Comparison of ENCODE assay signal across 17 cellular contexts in genomic region chr6:20159781-20160540, GRCh38. TPM values are rescaled to one million over a fixed set of nuclear protein-coding genes. Genes with fewer than 3 reads are reported as not detected.
DNase-seq lines count a peak whose midpoint lies in the region; ATAC-seq and TF ChIP-seq lines count a peak whose summit lies in the region.
"Had no signal": no experiment of that assay in that cellular context is flagged by ENCODE, and none has a peak within 500 bp of the region (broad histone marks: within the 10 kb centered on the region; RNA-seq: fewer than 3 reads in every experiment).

No MANE protein-coding gene starts in this region.

- no peak for DNase-seq in H9
- DNase-seq in caudate nucleus (lab: John Stamatoyannopoulos, UW): no peak
- DNase-seq in left lobe of liver (ENCODE audit: low spot score): no peak
- DNase-seq in superior temporal gyrus (ENCODE audit: extremely low spot score): peak; percentile 63
- no peak for DNase-seq in SHP77 (lab: John Stamatoyannopoulos, UW)
- DNase-seq in KG1 (lab: John Stamatoyannopoulos, UW): no peak
- DNase-seq in NCI-H1417 (lab: John Stamatoyannopoulos, UW): no peak
- DNase-seq: activated gamma-delta T cell; brain microvascular endothelial cell; NCI-H748 treated with DMSO at 0.1 percent for 48 hours; nephron progenitor cell; stimulated activated CD4-positive, alpha-beta T cell treated with anti-CD3 and anti-CD28 coated beads, Interleukin-2, amount 100 ng/mL, for 24 hours had no signal

- no peak overlapping the region for H2BK5ac ChIP-seq in H9 (ENCODE audit: insufficient read length, low read length)

- H4K5ac ChIP-seq in H9 (ENCODE audit: insufficient read length, low read depth, low read length): no peak overlapping the region

- no peaks in the 10 kb centered on the region for H3K23me2 ChIP-seq in H9 (ENCODE audit: insufficient read length, low read depth, low read length, poor library complexity, severe bottlenecking)

- H3K27ac ChIP-seq in H9 (ENCODE audit: insufficient read length, low read depth, low read length) (no peak overlapping the region), caudate nucleus (ENCODE audit: low read depth, low read length) (peak overlapping the region; percentile 22)
- H3K27ac ChIP-seq: brain microvascular endothelial cell, right atrium auricular region, VCaP had no signal

- H3K79me1 ChIP-seq in H9 (ENCODE audit: insufficient read depth, low read depth, low read length, poor library complexity, severe bottlenecking): peaks cover 3% of the 10 kb centered on the region

- H3K27me3 Mint-ChIP-seq in H9 (ENCODE audit: low read depth): peaks cover 1% of the 10 kb centered on the region; the same call in 1 of the 2 replicates

- no peak overlapping the region for H2BK20ac ChIP-seq in H9 (ENCODE audit: low read depth, low read length, poor library complexity, severe bottlenecking)

- H3K4me3 Mint-ChIP-seq in H9: no peak overlapping the region
- H3K4me3 Mint-ChIP-seq: nephron progenitor cell had no signal

- no peak for TF ChIP-seq CTCF in H9 (conservative IDR thresholded peaks at IDR 0.05)

- no peak overlapping the region for H4K8ac ChIP-seq in H9 (replicated peaks; ENCODE audit: insufficient read length, low read depth, low read length)

- no peak overlapping the region for H2AFZ ChIP-seq in H9 (ENCODE audit: low read length)

- peak; percentile 24 for ATAC-seq in left lobe of liver
- ATAC-seq in activated CD4-positive, CD25-positive, alpha-beta regulatory T cell treated with anti-CD3 and anti-CD28 coated beads, Interleukin-2, amount 50 U/mL, for 24 hours: no peak

- H3K36me3 Mint-ChIP-seq in H9 (ENCODE audit: insufficient read depth in 1 of 3, low read depth in 3 of 3): no peaks in the 10 kb centered on the region; a peak in 1 of 7 replicates

- H3K4me1 ChIP-seq in H9 (ENCODE audit: insufficient read depth, low read length): peaks cover 9% of the 10 kb centered on the region; the same call in 1 of the 2 replicates
- H3K4me1 ChIP-seq: right atrium auricular region had no signal

- no peak overlapping the region for H2BK15ac ChIP-seq in H9 (ENCODE audit: low read depth, low read length)

- H3K27ac Mint-ChIP-seq in H9: peak overlapping the region in 2 of 3 experiments; percentile 24 to 44; a peak in 3 of 7 replicates
- H3K27ac Mint-ChIP-seq: nephron progenitor cell had no signal

- H3K56ac ChIP-seq in H9 (ENCODE audit: insufficient read length, low read depth, low read length): no peak overlapping the region

- no peak overlapping the region for H3K4me2 ChIP-seq in H9 (ENCODE audit: insufficient read depth, insufficient read length, low read length)

- no peaks in the 10 kb centered on the region for H3K9me3 ChIP-seq in H9 (ENCODE audit: control insufficient read depth, low read depth, low read length)
- H3K9me3 ChIP-seq: right atrium auricular region, suprapubic skin had no signal

- no peak overlapping the region for H3K23ac ChIP-seq in H9 (ENCODE audit: insufficient read length, low read depth, low read length)

- no peak overlapping the region for H3K18ac ChIP-seq in H9 (ENCODE audit: insufficient read length, low read depth, low read length)

- no peak overlapping the region for H3K4ac ChIP-seq in H9 (ENCODE audit: low read depth, low read length)

- no peak overlapping the region for H2BK12ac ChIP-seq in H9 (ENCODE audit: insufficient read length, low read depth, low read length)

- 0 out of 5 replicates have a peak, but pooled peaks cover 0 to 2% of the 10 kb centered on the region in 2 experiments for H3K9me3 Mint-ChIP-seq in H9
- H3K9me3 Mint-ChIP-seq: nephron progenitor cell had no signal

- H3K9ac ChIP-seq in H9 (ENCODE audit: extremely low read depth, insufficient read length, low read length): no peak overlapping the region

- H3K27me3 ChIP-seq in H9 (ENCODE audit: insufficient read depth, low read length): no peaks in the 10 kb centered on the region
- H3K27me3 ChIP-seq: brain microvascular endothelial cell, right atrium auricular region, suprapubic skin had no signal

- H3K79me2 ChIP-seq in H9 (ENCODE audit: insufficient read depth, low read length): no peaks in the 10 kb centered on the region; the same call in 1 of the 2 replicates

- H2AK5ac ChIP-seq in H9 (ENCODE audit: insufficient read length, low read length): no peak overlapping the region

- WGBS in H9 (ENCODE audit: extremely low coverage, insufficient read length, low lambda C conversion rate): no CpG with 5 or more reads among the region's 5 CpGs

- H3K14ac ChIP-seq in H9 (ENCODE audit: insufficient read depth, low read length): no peak overlapping the region

- peaks cover 17 to 28% of the 10 kb centered on the region in 2 experiments for H3K4me1 Mint-ChIP-seq in H9
- H3K4me1 Mint-ChIP-seq: nephron progenitor cell had no signal

- no peak overlapping the region for H3T11ph ChIP-seq in H9 (ENCODE audit: low read length)

- no peaks in the 10 kb centered on the region for H4K20me1 ChIP-seq in H9 (ENCODE audit: control insufficient read depth, insufficient read depth, insufficient read length)

- H2BK120ac ChIP-seq in H9 (ENCODE audit: low read depth, low read length, poor library complexity, severe bottlenecking): no peak overlapping the region

- no peak overlapping the region for H4K91ac ChIP-seq in H9 (ENCODE audit: insufficient read length, low read depth, low read length)

RNA-seq across cellular contexts. Expression of gene MBOAT1, which starts 52.3 kb away (rescaled TPM):
- total RNA-seq in H9 (2021): 9.6 and 9.9 TPM in 2 replicates
- 4.6 TPM for total RNA-seq in left lobe of liver
- total RNA-seq: HepG2 had no signal
